In the genomic region with DNA sequence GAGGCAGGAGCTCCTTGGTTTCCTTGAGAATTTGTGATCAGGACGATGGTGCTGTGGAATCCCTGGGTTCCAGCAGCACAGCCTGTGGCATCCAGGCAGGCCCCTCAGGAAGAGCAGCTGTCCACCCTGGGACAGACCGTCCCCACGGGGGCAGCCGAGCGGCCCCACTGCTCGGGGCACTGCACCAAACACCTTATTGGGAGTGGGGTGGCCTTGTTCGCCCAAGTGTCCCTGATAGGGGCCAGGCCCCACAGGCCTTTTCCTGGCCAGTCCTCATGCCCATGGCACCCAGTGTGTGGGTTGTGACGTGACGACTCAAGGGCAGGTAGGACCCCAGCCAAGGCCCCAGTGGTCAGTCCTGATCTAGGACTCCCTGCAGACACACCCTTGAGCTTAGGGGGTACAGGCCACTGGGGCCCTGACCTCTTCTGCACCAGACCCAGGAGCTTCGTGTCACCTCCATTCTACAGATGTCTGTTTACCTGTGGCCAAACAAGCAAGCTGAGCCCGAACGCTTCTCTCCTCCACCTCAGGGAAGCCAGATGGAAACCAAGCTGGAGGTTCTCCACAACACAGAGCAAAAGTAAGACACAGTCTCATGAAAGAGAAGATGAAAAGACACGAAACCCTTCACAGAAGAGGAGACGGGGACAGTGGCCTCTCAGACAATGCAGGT, we compare ENCODE assay signal across 14 cellular contexts. TPM values are rescaled to one million over a fixed set of nuclear protein-coding genes. Genes with fewer than 3 reads are reported as not detected.
DNase-seq lines count a peak whose midpoint lies in the region; ATAC-seq, FAIRE-seq and TF ChIP-seq lines count a peak whose summit lies in the region.
"Had no signal": no experiment of that assay in that cellular context is flagged by ENCODE, and none has a peak within 500 bp of the region (broad histone marks: within the 10 kb centered on the region; RNA-seq: fewer than 3 reads in every experiment).

No MANE protein-coding gene starts in this region.

- peaks cover 0 to 6% of the 10 kb centered on the region in 2 donors for H3K27me3 Mint-ChIP-seq in CD8-positive, alpha-beta memory T cell
- peaks cover 10% of the 10 kb centered on the region for H3K27me3 Mint-ChIP-seq in IgD-negative memory B cell
- peaks cover 0 to 6% of the 10 kb centered on the region in 2 donors for H3K27me3 Mint-ChIP-seq in natural killer cell (ENCODE audit: low read depth in 2 of 2)

- peaks cover 23% of the 10 kb centered on the region for H3K4me1 ChIP-seq in CD8-positive, alpha-beta memory T cell (ENCODE audit: insufficient read depth, low read length)
- H3K4me1 ChIP-seq in kidney (ENCODE audit: control insufficient read depth in 1 of 2, insufficient read depth in 1 of 2, low read depth in 1 of 2, low read length in 2 of 2), result peaks cover 7 to 22% of the 10 kb centered on the region in 2 donors

- no peak overlapping the region for H3K27ac ChIP-seq in CD8-positive, alpha-beta memory T cell (ENCODE audit: low read depth, low read length)
- H3K27ac ChIP-seq in kidney (ENCODE audit: low read depth in 2 of 2, low read length in 2 of 2), result no peak overlapping the region
- H3K27ac ChIP-seq: suprapubic skin had no signal

- H3K36me3 ChIP-seq in CD8-positive, alpha-beta memory T cell (ENCODE audit: insufficient read depth, low read length), result no peaks in the 10 kb centered on the region
- peaks cover 0 to 7% of the 10 kb centered on the region in 2 donors for H3K36me3 ChIP-seq in kidney (ENCODE audit: control insufficient read depth in 1 of 2, insufficient read depth in 2 of 2, low read length in 2 of 2)

- no peaks in the 10 kb centered on the region for H3K27me3 ChIP-seq in CD8-positive, alpha-beta memory T cell (ENCODE audit: insufficient read depth, low read length, poor library complexity, severe bottlenecking)
- H3K27me3 ChIP-seq: suprapubic skin had no signal

- peaks cover under 1 to 24% (median 5%) of the 10 kb centered on the region in 3 donors for H3K36me3 Mint-ChIP-seq in CD8-positive, alpha-beta memory T cell
- H3K36me3 Mint-ChIP-seq in IgD-negative memory B cell (no peaks in the 10 kb centered on the region), natural killer cell (peaks cover 2% of the 10 kb centered on the region)
- H3K36me3 Mint-ChIP-seq in activated naive CD4-positive, alpha-beta T cell treated with anti-CD3 and anti-CD28 coated beads, Interleukin-2, amount 50 U/mL, for 72 hours, result peaks cover 17 to 36% of the 10 kb centered on the region in 2 donors

- intact Hi-C loops in natural killer cell (cut with micrococcal nuclease) (no loop called here), kidney (cut with DNase I) (no loop called here)

- POLR2A ChIA-PET in CD8-positive, alpha-beta memory T cell (lab: Charles Lee), result no interaction called here

- no peaks in the 10 kb centered on the region for H3K9me3 ChIP-seq in CD8-positive, alpha-beta memory T cell (ENCODE audit: low read length)
- peaks cover 0 to 16% of the 10 kb centered on the region in 2 donors for H3K9me3 ChIP-seq in kidney (ENCODE audit: control insufficient read depth in 1 of 2, low read length in 2 of 2)
- H3K9me3 ChIP-seq: SK-N-SH, suprapubic skin had no signal

- peaks cover 25 to 37% (median 32%) of the 10 kb centered on the region in 3 donors for H3K4me1 Mint-ChIP-seq in CD8-positive, alpha-beta memory T cell
- peaks cover 23 to 33% (median 27%) of the 10 kb centered on the region in 3 donors for H3K4me1 Mint-ChIP-seq in IgD-negative memory B cell
- peaks cover 22 to 26% of the 10 kb centered on the region in 2 donors for H3K4me1 Mint-ChIP-seq in natural killer cell

- H3K27ac Mint-ChIP-seq in CD8-positive, alpha-beta memory T cell, result peak overlapping the region; percentile 50 to 91 (median 81)
- H3K27ac Mint-ChIP-seq in IgD-negative memory B cell (peak overlapping the region; percentile 80 to 94 (median 91)), natural killer cell (peak overlapping the region in 1 of 2 donors; percentile 34)
- H3K27ac Mint-ChIP-seq in activated naive CD4-positive, alpha-beta T cell treated with anti-CD3 and anti-CD28 coated beads, Interleukin-2, amount 50 U/mL, for 72 hours, result peak overlapping the region; percentile 40 to 53

- CTCF ChIA-PET in CD8-positive, alpha-beta memory T cell (lab: Charles Lee), result interaction anchor here (0.8 to 1.2 kb wide), 2 partner anchors 9 to 201 kb away, joined by 3 read pairs; no protein-coding TSS in a partner anchor

- no peaks in the 10 kb centered on the region for H3K9me3 Mint-ChIP-seq in CD8-positive, alpha-beta memory T cell
- H3K9me3 Mint-ChIP-seq in IgD-negative memory B cell (no peaks in the 10 kb centered on the region), natural killer cell (no peaks in the 10 kb centered on the region)
- H3K9me3 Mint-ChIP-seq in activated naive CD4-positive, alpha-beta T cell treated with anti-CD3 and anti-CD28 coated beads, Interleukin-2, amount 50 U/mL, for 72 hours, result no peaks in the 10 kb centered on the region

- FAIRE-seq in kidney (lab: Jason Lieb, UNC), result no peak
- FAIRE-seq: HTR-8/SVneo had no signal

- H3K4me3 Mint-ChIP-seq in CD8-positive, alpha-beta memory T cell, result peak overlapping the region; percentile 48 to 85 (median 67)
- H3K4me3 Mint-ChIP-seq in IgD-negative memory B cell (peak overlapping the region; percentile 46 to 85 (median 81)), natural killer cell (peak overlapping the region; percentile 59)

- DNase-seq in CD8-positive, alpha-beta memory T cell, result no peak
- no peak for DNase-seq in activated naive CD4-positive, alpha-beta T cell treated with anti-CD3 and anti-CD28 coated beads, Interleukin-2, amount 50 U/mL, for 72 hours (ENCODE audit: low spot score in 2 of 2)
- DNase-seq in natural killer cell, result no peak
- no peak for DNase-seq in kidney
- no peak for DNase-seq in occipital lobe (lab: John Stamatoyannopoulos, UW)
- DNase-seq in medulla oblongata (ENCODE audit: extremely low spot score), result no peak
- DNase-seq: activated CD4-positive, alpha-beta T cell treated with anti-CD3 and anti-CD28 coated beads for 1 hour; C1 segment of cervical spinal cord; SK-N-SH had no signal

- peak in 1 of 2 donors; percentile 33 for ATAC-seq in activated naive CD4-positive, alpha-beta T cell treated with anti-CD3 and anti-CD28 coated beads, Interleukin-2, amount 50 U/mL, for 72 hours
- no peak for ATAC-seq in natural killer cell
- no peak for ATAC-seq in GM21717 (IDR thresholded peaks at IDR 0.05; ENCODE audit: unreplicated experiment)
- ATAC-seq: esophagus mucosa had no signal

- H3K4me3 ChIP-seq in CD8-positive, alpha-beta memory T cell (ENCODE audit: low read length), result no peak overlapping the region
- no peak overlapping the region for H3K4me3 ChIP-seq in kidney (ENCODE audit: low read length in 2 of 2)

- TF ChIP-seq CTCF in natural killer cell (IDR thresholded peaks at IDR 0.05) (no peak), kidney (IDR thresholded peaks at IDR 0.05; ENCODE audit: borderline replicate concordance, extremely low read depth, insufficient read depth) (no peak)

- H3K9ac ChIP-seq in kidney (ENCODE audit: low read length in 2 of 2), result no peak overlapping the region
- H3K9ac ChIP-seq: SK-N-SH had no signal

RNA-seq across cellular contexts. Expression of a gene that starts 1.5 kb away (rescaled TPM):
- 10 to 100 TPM; 32.9 to 35.1 TPM for total RNA-seq in CD8-positive, alpha-beta memory T cell
- polyA plus RNA-seq in CD8-positive, alpha-beta memory T cell, result 4.9 TPM
- polyA plus RNA-seq in IgD-negative memory B cell (3.1 TPM), kidney (ENCODE audit: insufficient read depth, low read depth, low replicate concordance) (8.1 TPM)
- 10 to 100 TPM; 27.7 to 39.0 TPM for total RNA-seq in activated naive CD4-positive, alpha-beta T cell treated with anti-CD3 and anti-CD28 coated beads, Interleukin-2, amount 50 U/mL, for 72 hours
- total RNA-seq in natural killer cell (100 to 1,000 TPM; 126 to 154 (median 132) TPM), kidney (40.5 TPM), occipital lobe (44.0 TPM)

RNA-seq across cellular contexts. Expression of a gene that starts 24.5 kb away (rescaled TPM):
- total RNA-seq in CD8-positive, alpha-beta memory T cell, result 10 to 100 TPM; 24.2 to 24.3 TPM
- 11.1 TPM for polyA plus RNA-seq in CD8-positive, alpha-beta memory T cell
- 5.0 TPM for polyA plus RNA-seq in IgD-negative memory B cell
- 10 to 100 TPM; 18.4 to 20.7 TPM for total RNA-seq in activated naive CD4-positive, alpha-beta T cell treated with anti-CD3 and anti-CD28 coated beads, Interleukin-2, amount 50 U/mL, for 72 hours
- 10 to 100 TPM; 21.1 to 24.5 (median 22.7) TPM for total RNA-seq in natural killer cell
- total RNA-seq in kidney, result 12.9 TPM
- 2.1 TPM for polyA plus RNA-seq in kidney (ENCODE audit: insufficient read depth, low read depth, low replicate concordance)
- 24.2 TPM for total RNA-seq in occipital lobe
